24 cellular contexts compared by ENCODE assay signal in genomic region chr7:128060018-128060417, GRCh38. TPM values are rescaled to one million over a fixed set of nuclear protein-coding genes. Genes with fewer than 3 reads are reported as not detected.
DNase-seq lines count a peak whose midpoint lies in the region; ATAC-seq and TF ChIP-seq lines count a peak whose summit lies in the region.
"Had no signal": no experiment of that assay in that cellular context is flagged by ENCODE, and none has a peak within 500 bp of the region (broad histone marks: within the 10 kb centered on the region; RNA-seq: fewer than 3 reads in every experiment).

No MANE protein-coding gene starts in this region.

- POLR2A ChIA-PET in activated CD4-positive, alpha-beta T cell treated with anti-CD3 and anti-CD28 coated beads, Interleukin-2, amount 10 ng/mL, durations not matched to agents 7 days and 5 days (lab: Charles Lee), result no interaction called here
- POLR2A ChIA-PET in CD8-positive, alpha-beta T cell (lab: Charles Lee), result interaction anchor here (0.6 to 2.5 kb wide), 6 partner anchors 9 to 76 kb away, joined by 3 to 8 read pairs (median 3); no protein-coding TSS in a partner anchor

- no peaks in the 10 kb centered on the region for H3K27me3 Mint-ChIP-seq in activated CD4-positive, alpha-beta T cell treated with anti-CD3 and anti-CD28 coated beads, Interleukin-2, amount 10 ng/mL, durations not matched to agents 7 days and 5 days
- H3K27me3 Mint-ChIP-seq in CD8-positive, alpha-beta T cell (ENCODE audit: low read depth), result no peaks in the 10 kb centered on the region
- H3K27me3 Mint-ChIP-seq in memory B cell, result no peaks in the 10 kb centered on the region
- H3K27me3 Mint-ChIP-seq: activated B cell treated with CpG ODN at 0.5 μM for 24 hours had no signal

- H3K4me3 Mint-ChIP-seq in activated CD4-positive, alpha-beta T cell treated with anti-CD3 and anti-CD28 coated beads, Interleukin-2, amount 10 ng/mL, durations not matched to agents 7 days and 5 days, result no peak overlapping the region
- H3K4me3 Mint-ChIP-seq in CD8-positive, alpha-beta T cell, result peak overlapping the region; percentile 42
- H3K4me3 Mint-ChIP-seq in memory B cell, result no peak overlapping the region
- H3K4me3 Mint-ChIP-seq: activated B cell treated with CpG ODN at 0.5 μM for 24 hours; activated T-helper 1 cell treated with anti-CD3 and anti-CD28 coated beads, Interleukin-12 subunit alpha, Interleukin-12 subunit beta, Interleukin-2, Interleukin-4 antibody, amounts not matched to agents 30 ng/mL and 10 ng/mL and 1 ng/mL, durations not matched to agents 14 hours and 24 hours and 36 hours had no signal

- H3K27me3 ChIP-seq in CD8-positive, alpha-beta T cell (ENCODE audit: insufficient read depth, low read length), result no peaks in the 10 kb centered on the region
- H3K27me3 ChIP-seq: neutrophil, suprapubic skin had no signal

- peaks cover 5% of the 10 kb centered on the region for H3K36me3 Mint-ChIP-seq in activated CD4-positive, alpha-beta T cell treated with anti-CD3 and anti-CD28 coated beads, Interleukin-2, amount 10 ng/mL, durations not matched to agents 7 days and 5 days (ENCODE audit: low read depth)
- H3K36me3 Mint-ChIP-seq in CD8-positive, alpha-beta T cell, result peaks cover 2% of the 10 kb centered on the region
- H3K36me3 Mint-ChIP-seq in memory B cell, result peaks cover 12% of the 10 kb centered on the region

- ATAC-seq in CD8-positive, alpha-beta T cell, result no peak
- ATAC-seq in memory B cell (ENCODE audit: low read depth), result no peak

- no peak for TF ChIP-seq CTCF in CD8-positive, alpha-beta T cell (IDR thresholded peaks at IDR 0.05)
- TF ChIP-seq CTCF in astrocyte of the cerebellum (IDR thresholded peaks at IDR 0.05; ENCODE audit: low read depth, low read length, missing control alignments), result peak; percentile 25

- no peaks in the 10 kb centered on the region for H3K36me3 ChIP-seq in CD8-positive, alpha-beta T cell (ENCODE audit: insufficient read depth, low read length)
- H3K36me3 ChIP-seq: neutrophil, suprapubic skin had no signal

- intact Hi-C loops in CD8-positive, alpha-beta T cell (cut with DNase I, micrococcal nuclease), result no loop called here

- in situ Hi-C loops in astrocyte of the cerebellum (cut with HindIII; ENCODE audit: low sequenced_read_pairs), result no loop called here

- peaks cover 39% of the 10 kb centered on the region for H3K4me1 Mint-ChIP-seq in activated CD4-positive, alpha-beta T cell treated with anti-CD3 and anti-CD28 coated beads, Interleukin-2, amount 10 ng/mL, durations not matched to agents 7 days and 5 days
- H3K4me1 Mint-ChIP-seq in CD8-positive, alpha-beta T cell (ENCODE audit: low read depth), result peaks cover 59% of the 10 kb centered on the region
- H3K4me1 Mint-ChIP-seq in memory B cell, result peaks cover 26% of the 10 kb centered on the region

- H3K27ac Mint-ChIP-seq in activated CD4-positive, alpha-beta T cell treated with anti-CD3 and anti-CD28 coated beads, Interleukin-2, amount 10 ng/mL, durations not matched to agents 7 days and 5 days, result peak overlapping the region; percentile 84
- H3K27ac Mint-ChIP-seq in CD8-positive, alpha-beta T cell, result peak overlapping the region; percentile 64
- peak overlapping the region; percentile 28 for H3K27ac Mint-ChIP-seq in memory B cell
- H3K27ac Mint-ChIP-seq: activated B cell treated with CpG ODN at 0.5 μM for 24 hours had no signal

- no peak for DNase-seq in activated CD4-positive, alpha-beta T cell treated with anti-CD3 and anti-CD28 coated beads, Interleukin-2, amount 10 ng/mL, durations not matched to agents 7 days and 5 days
- no peak for DNase-seq in activated CD4-positive, alpha-beta T cell treated with anti-CD3 and anti-CD28 coated beads, Interleukin-2, amount 50 U/mL, for 4 hours
- DNase-seq in CD8-positive, alpha-beta T cell, result no peak
- DNase-seq in astrocyte of the cerebellum (ENCODE audit: low read depth) (no peak), memory B cell (ENCODE audit: low spot score in 2 of 2) (no peak), ecto neural progenitor cell (ENCODE audit: low spot score) (no peak), SHP77 treated with DMSO at 0.1 percent for 48 hours (lab: John Stamatoyannopoulos, UW) (no peak), HK-2 (ENCODE audit: unreplicated experiment) (no peak)
- DNase-seq: activated B cell treated with CpG ODN at 0.5 μM for 24 hours; amniotic stem cell; COR-L47; DMS79; glutamatergic neuron; GM23248; KBM-7; MM.1S; NCI-H1436; NCI-H446 treated with DMSO at 0.1 percent for 48 hours; OCI-M1; stimulated activated CD4-positive, alpha-beta T cell treated with anti-CD3 and anti-CD28 coated beads, Interleukin-1b, Interleukin-23, amount 100 ng/mL, for 48 hours had no signal

- peak overlapping the region; percentile 5 for H3K4me3 ChIP-seq in CD8-positive, alpha-beta T cell (ENCODE audit: low read depth, low read length)
- H3K4me3 ChIP-seq in astrocyte of the cerebellum (ENCODE audit: low read depth, low read length), result no peak overlapping the region
- H3K4me3 ChIP-seq: GM23248, suprapubic skin had no signal

- CTCF ChIA-PET in activated CD4-positive, alpha-beta T cell treated with anti-CD3 and anti-CD28 coated beads, Interleukin-2, amount 10 ng/mL, durations not matched to agents 7 days and 5 days (lab: Charles Lee), result interaction anchor here (1.6 kb wide), 1 partner anchor 13 kb away, joined by 5 read pairs; no protein-coding TSS in a partner anchor
- CTCF ChIA-PET in CD8-positive, alpha-beta T cell (lab: Charles Lee), result interaction anchor here (0.8 to 2.7 kb wide), 4 partner anchors 25 to 150 kb away, joined by 3 to 8 read pairs (median 4); no protein-coding TSS in a partner anchor

- H3K9me3 ChIP-seq in CD8-positive, alpha-beta T cell (ENCODE audit: low read length), result no peaks in the 10 kb centered on the region
- H3K9me3 ChIP-seq: neutrophil, suprapubic skin had no signal

- H3K27ac ChIP-seq in CD8-positive, alpha-beta T cell (ENCODE audit: low read depth, low read length), result no peak overlapping the region
- H3K27ac ChIP-seq: GM23248, neutrophil, suprapubic skin had no signal

- peaks cover 39% of the 10 kb centered on the region for H3K4me1 ChIP-seq in CD8-positive, alpha-beta T cell (ENCODE audit: insufficient read depth, low read length)
- H3K4me1 ChIP-seq: suprapubic skin had no signal

- H3K9me3 Mint-ChIP-seq in activated CD4-positive, alpha-beta T cell treated with anti-CD3 and anti-CD28 coated beads, Interleukin-2, amount 10 ng/mL, durations not matched to agents 7 days and 5 days, result no peaks in the 10 kb centered on the region
- H3K9me3 Mint-ChIP-seq in CD8-positive, alpha-beta T cell, result no peaks in the 10 kb centered on the region
- no peaks in the 10 kb centered on the region for H3K9me3 Mint-ChIP-seq in memory B cell
- H3K9me3 Mint-ChIP-seq: activated B cell treated with CpG ODN at 0.5 μM for 24 hours; activated T-helper 1 cell treated with anti-CD3 and anti-CD28 coated beads, Interleukin-12 subunit alpha, Interleukin-12 subunit beta, Interleukin-2, Interleukin-4 antibody, amounts not matched to agents 30 ng/mL and 10 ng/mL and 1 ng/mL, durations not matched to agents 14 hours and 24 hours and 36 hours had no signal

RNA-seq across cellular contexts. Expression of gene LRRC4, which starts 28.8 kb away (rescaled TPM):
- total RNA-seq in activated CD4-positive, alpha-beta T cell treated with anti-CD3 and anti-CD28 coated beads, Interleukin-2, amount 10 ng/mL, durations not matched to agents 7 days and 5 days, result not detected
- 1 to 10 TPM; 1.2 to 1.5 TPM for total RNA-seq in CD8-positive, alpha-beta T cell
- total RNA-seq: HT1080 had no signal

Comparison
In these comparisons a context has a peak if more than half of its experiments do, and no peak if none do; other contexts are left out.
1. H3K27ac Mint-ChIP-seq: peak in every context shown above with its lines; median percentile 84 in activated CD4-positive, alpha-beta T cell treated with anti-CD3 and anti-CD28 coated beads, Interleukin-2, amount 10 ng/mL, durations not matched to agents 7 days and 5 days; 64 in CD8-positive, alpha-beta T cell; 28 in memory B cell.